In genomic region chr14:30620178-30620577, GRCh38 we compare ENCODE assay signal across 2 cellular contexts.
TF ChIP-seq lines count a peak whose summit lies in the region.

No MANE protein-coding gene starts in this region.

TF ChIP-seq in HEK293, 187 proteins besides CTCF, POLR2A, EP300 and RAD21 (continued from another document):
- no peak for TF ChIP-seq TSHZ1 (tag by site-specific recombination; IDR thresholded peaks at IDR 0.05; ENCODE audit: borderline replicate concordance)
- TF ChIP-seq ZNF600 (tag by site-specific recombination; IDR thresholded peaks at IDR 0.05), result peak; percentile 35; the same call in 1 of the 2 replicates
- TF ChIP-seq KLF16 (tag by site-specific recombination; IDR thresholded peaks at IDR 0.05), result no peak
- TF ChIP-seq ZNF404 (tag by site-specific recombination; IDR thresholded peaks at IDR 0.05), result no peak
- no peak for TF ChIP-seq ZNF677 (tag by site-specific recombination; IDR thresholded peaks at IDR 0.05)
- no peak for TF ChIP-seq ZNF514 (tag by site-specific recombination; IDR thresholded peaks at IDR 0.05)
- TF ChIP-seq ZNF639 (tag by site-specific recombination; IDR thresholded peaks at IDR 0.05), result no peak

TF ChIP-seq in GM23338, 12 proteins besides CTCF, POLR2A, EP300 and RAD21 (continued from another document):
- TF ChIP-seq, protein P1, sequence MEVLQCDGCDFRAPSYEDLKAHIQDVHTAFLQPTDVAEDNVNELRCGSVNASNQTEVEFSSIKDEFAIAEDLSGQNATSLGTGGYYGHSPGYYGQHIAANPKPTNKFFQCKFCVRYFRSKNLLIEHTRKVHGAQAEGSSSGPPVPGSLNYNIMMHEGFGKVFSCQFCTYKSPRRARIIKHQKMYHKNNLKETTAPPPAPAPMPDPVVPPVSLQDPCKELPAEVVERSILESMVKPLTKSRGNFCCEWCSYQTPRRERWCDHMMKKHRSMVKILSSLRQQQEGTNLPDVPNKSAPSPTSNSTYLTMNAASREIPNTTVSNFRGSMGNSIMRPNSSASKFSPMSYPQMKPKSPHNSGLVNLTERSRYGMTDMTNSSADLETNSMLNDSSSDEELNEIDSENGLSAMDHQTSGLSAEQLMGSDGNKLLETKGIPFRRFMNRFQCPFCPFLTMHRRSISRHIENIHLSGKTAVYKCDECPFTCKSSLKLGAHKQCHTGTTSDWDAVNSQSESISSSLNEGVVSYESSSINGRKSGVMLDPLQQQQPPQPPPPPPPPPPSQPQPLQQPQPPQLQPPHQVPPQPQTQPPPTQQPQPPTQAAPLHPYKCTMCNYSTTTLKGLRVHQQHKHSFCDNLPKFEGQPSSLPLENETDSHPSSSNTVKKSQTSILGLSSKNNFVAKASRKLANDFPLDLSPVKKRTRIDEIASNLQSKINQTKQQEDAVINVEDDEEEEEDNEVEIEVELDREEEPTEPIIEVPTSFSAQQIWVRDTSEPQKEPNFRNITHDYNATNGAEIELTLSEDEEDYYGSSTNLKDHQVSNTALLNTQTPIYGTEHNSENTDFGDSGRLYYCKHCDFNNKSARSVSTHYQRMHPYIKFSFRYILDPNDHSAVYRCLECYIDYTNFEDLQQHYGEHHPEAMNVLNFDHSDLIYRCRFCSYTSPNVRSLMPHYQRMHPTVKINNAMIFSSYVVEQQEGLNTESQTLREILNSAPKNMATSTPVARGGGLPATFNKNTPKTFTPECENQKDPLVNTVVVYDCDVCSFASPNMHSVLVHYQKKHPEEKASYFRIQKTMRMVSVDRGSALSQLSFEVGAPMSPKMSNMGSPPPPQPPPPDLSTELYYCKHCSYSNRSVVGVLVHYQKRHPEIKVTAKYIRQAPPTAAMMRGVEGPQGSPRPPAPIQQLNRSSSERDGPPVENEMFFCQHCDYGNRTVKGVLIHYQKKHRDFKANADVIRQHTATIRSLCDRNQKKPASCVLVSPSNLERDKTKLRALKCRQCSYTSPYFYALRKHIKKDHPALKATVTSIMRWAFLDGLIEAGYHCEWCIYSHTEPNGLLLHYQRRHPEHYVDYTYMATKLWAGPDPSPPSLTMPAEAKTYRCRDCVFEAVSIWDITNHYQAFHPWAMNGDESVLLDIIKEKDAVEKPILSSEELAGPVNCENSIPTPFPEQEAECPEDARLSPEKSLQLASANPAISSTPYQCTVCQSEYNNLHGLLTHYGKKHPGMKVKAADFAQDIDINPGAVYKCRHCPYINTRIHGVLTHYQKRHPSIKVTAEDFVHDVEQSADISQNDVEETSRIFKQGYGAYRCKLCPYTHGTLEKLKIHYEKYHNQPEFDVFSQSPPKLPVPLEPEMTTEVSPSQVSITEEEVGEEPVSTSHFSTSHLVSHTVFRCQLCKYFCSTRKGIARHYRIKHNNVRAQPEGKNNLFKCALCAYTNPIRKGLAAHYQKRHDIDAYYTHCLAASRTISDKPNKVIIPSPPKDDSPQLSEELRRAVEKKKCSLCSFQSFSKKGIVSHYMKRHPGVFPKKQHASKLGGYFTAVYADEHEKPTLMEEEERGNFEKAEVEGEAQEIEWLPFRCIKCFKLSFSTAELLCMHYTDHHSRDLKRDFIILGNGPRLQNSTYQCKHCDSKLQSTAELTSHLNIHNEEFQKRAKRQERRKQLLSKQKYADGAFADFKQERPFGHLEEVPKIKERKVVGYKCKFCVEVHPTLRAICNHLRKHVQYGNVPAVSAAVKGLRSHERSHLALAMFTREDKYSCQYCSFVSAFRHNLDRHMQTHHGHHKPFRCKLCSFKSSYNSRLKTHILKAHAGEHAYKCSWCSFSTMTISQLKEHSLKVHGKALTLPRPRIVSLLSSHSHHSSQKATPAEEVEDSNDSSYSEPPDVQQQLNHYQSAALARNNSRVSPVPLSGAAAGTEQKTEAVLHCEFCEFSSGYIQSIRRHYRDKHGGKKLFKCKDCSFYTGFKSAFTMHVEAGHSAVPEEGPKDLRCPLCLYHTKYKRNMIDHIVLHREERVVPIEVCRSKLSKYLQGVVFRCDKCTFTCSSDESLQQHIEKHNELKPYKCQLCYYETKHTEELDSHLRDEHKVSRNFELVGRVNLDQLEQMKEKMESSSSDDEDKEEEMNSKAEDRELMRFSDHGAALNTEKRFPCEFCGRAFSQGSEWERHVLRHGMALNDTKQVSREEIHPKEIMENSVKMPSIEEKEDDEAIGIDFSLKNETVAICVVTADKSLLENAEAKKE (CRISPR knock-in tag; IDR thresholded peaks at IDR 0.05), result no peak
- TF ChIP-seq ZNF331 (CRISPR knock-in tag; IDR thresholded peaks at IDR 0.05; ENCODE audit: low read depth) (no peak), JUNB (IDR thresholded peaks at IDR 0.05; ENCODE audit: unreplicated experiment) (no peak), EZH2phosphoT487 (IDR thresholded peaks at IDR 0.05; ENCODE audit: unreplicated experiment) (no peak), POLR2AphosphoS5 (IDR thresholded peaks at IDR 0.05; ENCODE audit: low read depth) (no peak), EZH2 (IDR thresholded peaks at IDR 0.05; ENCODE audit: low read depth, unreplicated experiment) (no peak), ZNF114 (CRISPR knock-in tag; IDR thresholded peaks at IDR 0.05) (no peak), NANOG (IDR thresholded peaks at IDR 0.05; ENCODE audit: borderline replicate concordance) (no peak)
- TF ChIP-seq, protein P2, sequence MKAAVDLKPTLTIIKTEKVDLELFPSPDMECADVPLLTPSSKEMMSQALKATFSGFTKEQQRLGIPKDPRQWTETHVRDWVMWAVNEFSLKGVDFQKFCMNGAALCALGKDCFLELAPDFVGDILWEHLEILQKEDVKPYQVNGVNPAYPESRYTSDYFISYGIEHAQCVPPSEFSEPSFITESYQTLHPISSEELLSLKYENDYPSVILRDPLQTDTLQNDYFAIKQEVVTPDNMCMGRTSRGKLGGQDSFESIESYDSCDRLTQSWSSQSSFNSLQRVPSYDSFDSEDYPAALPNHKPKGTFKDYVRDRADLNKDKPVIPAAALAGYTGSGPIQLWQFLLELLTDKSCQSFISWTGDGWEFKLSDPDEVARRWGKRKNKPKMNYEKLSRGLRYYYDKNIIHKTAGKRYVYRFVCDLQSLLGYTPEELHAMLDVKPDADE (IDR thresholded peaks at IDR 0.05), result no peak
